ENCODE assay signal across 17 cellular contexts in the genomic region with DNA sequence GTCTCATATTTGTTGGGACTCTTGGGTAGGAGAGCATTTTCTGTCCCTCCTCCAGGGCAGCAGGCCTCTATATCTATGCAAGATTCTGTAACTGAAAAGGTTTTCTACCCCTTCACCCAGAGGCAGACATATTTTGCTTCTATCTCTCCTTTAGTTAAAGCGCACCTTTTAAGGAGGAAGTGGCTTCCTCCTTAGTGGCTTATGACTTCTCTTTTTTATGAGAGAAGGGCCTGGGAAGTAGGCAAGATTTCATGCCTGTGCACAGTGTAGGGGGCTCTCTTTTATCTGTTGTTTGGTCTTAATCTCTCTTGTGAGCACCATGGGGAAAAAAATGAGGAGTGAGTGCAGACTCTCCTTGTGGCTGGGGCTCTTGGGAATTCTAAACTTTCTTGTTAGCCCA.
"Had no signal": no experiment of that assay in that cellular context is flagged by ENCODE, and none has a peak within 500 bp of the region (broad histone marks: within the 10 kb centered on the region; RNA-seq: fewer than 3 reads in every experiment).

No MANE protein-coding gene starts in this region.

- H3K4me1 ChIP-seq: sigmoid colon had no signal

- H3K9me3 ChIP-seq: ascending aorta, sigmoid colon, thyroid gland had no signal

- H3K4me3 ChIP-seq: ascending aorta, coronary artery, sigmoid colon, spleen, thyroid gland had no signal

- H3K27me3 ChIP-seq: ascending aorta, sigmoid colon, spleen, thyroid gland had no signal

- ATAC-seq: activated CD4-positive, alpha-beta T cell treated with anti-CD3 and anti-CD28 coated beads for 36 hours; left lobe of liver; WTC11 had no signal

- H3K27ac ChIP-seq: ascending aorta, coronary artery, sigmoid colon, spleen, thyroid gland had no signal

- FAIRE-seq: frontal cortex, keratinocyte had no signal

- H3K36me3 ChIP-seq: ascending aorta, sigmoid colon, spleen, thyroid gland had no signal

- DNase-seq: activated CD4-positive, alpha-beta T cell treated with anti-CD3 and anti-CD28 coated beads for 36 hours; activated CD4-positive, alpha-beta T cell treated with anti-CD3 and anti-CD28 coated beads, Interleukin-2, amount 50 U/mL, for 48 hours; activated gamma-delta T cell; hypothalamus; nephron progenitor cell; occipital lobe; posterior cingulate gyrus; sigmoid colon; spleen; stimulated activated naive CD4-positive, alpha-beta T cell; thyroid gland had no signal
